In the genomic region with DNA sequence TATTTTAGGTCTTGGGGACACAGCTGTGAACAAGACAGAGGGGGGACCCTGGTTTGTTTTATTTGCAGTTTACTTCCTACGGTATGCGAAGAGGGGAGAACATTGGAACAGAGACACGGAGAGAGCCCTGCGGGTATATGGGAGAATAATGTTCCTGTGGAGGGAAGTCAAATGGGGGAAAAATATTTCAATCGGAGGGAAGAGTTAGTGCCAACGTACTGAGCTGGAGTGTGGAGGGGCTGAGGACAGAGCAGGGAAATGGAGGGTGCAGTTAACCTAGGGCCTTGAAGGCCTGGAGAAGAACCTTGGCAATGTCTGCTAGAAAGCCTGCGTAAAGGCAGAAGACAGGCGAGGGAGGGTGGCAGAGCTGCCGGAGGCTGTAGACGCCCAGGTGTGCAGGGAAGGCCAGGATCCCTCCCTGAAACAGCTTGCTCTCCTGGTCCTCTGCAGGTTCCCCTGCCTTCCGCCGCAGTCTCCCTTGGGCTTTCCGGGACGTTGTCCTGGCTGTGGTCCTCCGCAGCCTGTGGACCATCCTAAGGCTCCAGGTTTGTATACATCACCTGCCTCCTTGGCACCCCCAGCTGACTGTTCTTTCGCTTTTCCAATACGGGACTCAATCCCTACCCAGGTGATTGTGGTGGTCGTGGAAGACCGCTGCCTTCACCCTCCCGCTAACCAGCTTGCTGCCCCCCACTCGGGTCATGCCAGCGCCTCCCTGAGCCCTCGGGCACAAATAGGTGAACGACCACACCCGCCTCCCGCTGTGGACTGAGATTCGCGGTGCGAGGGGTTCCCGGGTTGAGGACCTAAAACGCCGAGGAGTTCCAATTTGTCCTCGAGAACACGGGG, we compare ENCODE assay signal across 1 cellular context.
TF ChIP-seq lines count a peak whose summit lies in the region.

No MANE protein-coding gene starts in this region.

TF ChIP-seq in neural cell, 6 proteins besides CTCF, POLR2A, EP300 and RAD21 (continued from another document):
- TF ChIP-seq, protein P1, sequence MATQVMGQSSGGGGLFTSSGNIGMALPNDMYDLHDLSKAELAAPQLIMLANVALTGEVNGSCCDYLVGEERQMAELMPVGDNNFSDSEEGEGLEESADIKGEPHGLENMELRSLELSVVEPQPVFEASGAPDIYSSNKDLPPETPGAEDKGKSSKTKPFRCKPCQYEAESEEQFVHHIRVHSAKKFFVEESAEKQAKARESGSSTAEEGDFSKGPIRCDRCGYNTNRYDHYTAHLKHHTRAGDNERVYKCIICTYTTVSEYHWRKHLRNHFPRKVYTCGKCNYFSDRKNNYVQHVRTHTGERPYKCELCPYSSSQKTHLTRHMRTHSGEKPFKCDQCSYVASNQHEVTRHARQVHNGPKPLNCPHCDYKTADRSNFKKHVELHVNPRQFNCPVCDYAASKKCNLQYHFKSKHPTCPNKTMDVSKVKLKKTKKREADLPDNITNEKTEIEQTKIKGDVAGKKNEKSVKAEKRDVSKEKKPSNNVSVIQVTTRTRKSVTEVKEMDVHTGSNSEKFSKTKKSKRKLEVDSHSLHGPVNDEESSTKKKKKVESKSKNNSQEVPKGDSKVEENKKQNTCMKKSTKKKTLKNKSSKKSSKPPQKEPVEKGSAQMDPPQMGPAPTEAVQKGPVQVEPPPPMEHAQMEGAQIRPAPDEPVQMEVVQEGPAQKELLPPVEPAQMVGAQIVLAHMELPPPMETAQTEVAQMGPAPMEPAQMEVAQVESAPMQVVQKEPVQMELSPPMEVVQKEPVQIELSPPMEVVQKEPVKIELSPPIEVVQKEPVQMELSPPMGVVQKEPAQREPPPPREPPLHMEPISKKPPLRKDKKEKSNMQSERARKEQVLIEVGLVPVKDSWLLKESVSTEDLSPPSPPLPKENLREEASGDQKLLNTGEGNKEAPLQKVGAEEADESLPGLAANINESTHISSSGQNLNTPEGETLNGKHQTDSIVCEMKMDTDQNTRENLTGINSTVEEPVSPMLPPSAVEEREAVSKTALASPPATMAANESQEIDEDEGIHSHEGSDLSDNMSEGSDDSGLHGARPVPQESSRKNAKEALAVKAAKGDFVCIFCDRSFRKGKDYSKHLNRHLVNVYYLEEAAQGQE (IDR thresholded peaks at IDR 0.05; ENCODE audit: borderline replicate concordance), result no peak
- no peak for TF ChIP-seq MXI1 (conservative IDR thresholded peaks at IDR 0.05; ENCODE audit: poor library complexity, severe bottlenecking)
